In the genomic region with DNA sequence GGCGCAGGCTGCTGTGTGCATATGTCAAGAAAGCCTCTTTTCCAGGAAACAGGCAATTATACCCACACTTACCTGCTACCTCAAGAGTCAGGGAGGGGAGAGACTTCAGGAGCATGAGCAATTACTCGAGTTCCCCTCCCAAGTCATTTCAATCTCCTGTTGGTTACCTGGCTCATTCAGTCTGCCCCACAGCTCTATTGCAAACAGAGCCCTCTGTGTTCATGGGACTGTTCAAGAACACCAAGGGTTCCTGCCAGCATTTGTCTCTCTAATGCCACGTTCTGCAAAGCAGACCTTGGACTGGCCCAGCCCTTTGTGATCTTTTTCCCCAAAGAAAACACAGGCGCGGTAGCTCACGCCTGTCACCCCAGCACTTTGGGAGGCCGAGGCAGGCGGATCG, we compare ENCODE assay signal across 32 cellular contexts.
"Had no signal": no experiment of that assay in that cellular context is flagged by ENCODE, and none has a peak within 500 bp of the region (broad histone marks: within the 10 kb centered on the region; RNA-seq: fewer than 3 reads in every experiment).

No MANE protein-coding gene starts in this region.

- H2AFZ ChIP-seq: parathyroid adenoma had no signal

- ATAC-seq: naive thymus-derived CD8-positive, alpha-beta T cell; natural killer cell treated with Interleukin-12 subunit alpha and Interleukin-12 subunit beta and Interleukin-15 and Interleukin-18, amount 100 ng/mL, for 72 hours; psoas muscle; right cardiac atrium; sciatic nerve; stimulated activated memory B cell treated with anti-CD40 and anti-IgM and Interleukin-4, amounts not matched to agents 10 μg/mL and 1 μg/mL and 100 μg/mL, for 72 hours; stimulated activated naive CD8-positive, alpha-beta T cell treated with anti-CD3 and anti-CD28 coated beads, Interleukin-15, amount 100 ng/mL, for 72 hours; stimulated activated naive CD8-positive, alpha-beta T cell treated with anti-CD3 and anti-CD28 coated beads, Interleukin-15, Interleukin-2, amounts not matched to agents 100 U/mL and 50 U/mL, for 24 hours had no signal

- H3K36me3 ChIP-seq: ovary had no signal

- H3K9me3 ChIP-seq: psoas muscle, testis, transverse colon, vagina had no signal

- H3K4me3 ChIP-seq: ovary, psoas muscle, skin epidermis, smooth muscle cell, spleen, suprapubic skin, testis, tibial artery, transverse colon, vagina had no signal

- H3K27me3 ChIP-seq: ovary, spleen, suprapubic skin, testis, tibial artery, transverse colon, vagina had no signal

- H3K4me1 Mint-ChIP-seq: nephron progenitor cell; stimulated activated naive CD8-positive, alpha-beta T cell treated with anti-CD3 and anti-CD28 coated beads, Interleukin-15, amount 100 ng/mL, for 72 hours had no signal

- H3K27ac ChIP-seq: ovary, parathyroid adenoma, psoas muscle, skin epidermis, spleen, suprapubic skin, testis, tibial artery, transverse colon, vagina had no signal

- H3K4me3 Mint-ChIP-seq: naive thymus-derived CD8-positive, alpha-beta T cell; natural killer cell treated with Interleukin-12 subunit alpha and Interleukin-12 subunit beta and Interleukin-15 and Interleukin-18, amount 100 ng/mL, for 72 hours; nephron progenitor cell; neural crest cell; stimulated activated memory B cell treated with anti-CD40 and anti-IgM and Interleukin-4, amounts not matched to agents 10 μg/mL and 1 μg/mL and 100 μg/mL, for 72 hours; stimulated activated naive CD8-positive, alpha-beta T cell treated with anti-CD3 and anti-CD28 coated beads, Interleukin-15, amount 100 ng/mL, for 72 hours; type B pancreatic cell had no signal

- H3K4me1 ChIP-seq: parathyroid adenoma, psoas muscle, spleen, suprapubic skin, testis, tibial artery, transverse colon, vagina had no signal

- H3K9ac ChIP-seq: parathyroid adenoma had no signal

- H3K4me2 ChIP-seq: smooth muscle cell had no signal

- FAIRE-seq: urothelium cell line had no signal

- H3K27me3 Mint-ChIP-seq: naive thymus-derived CD8-positive, alpha-beta T cell; natural killer cell treated with Interleukin-12 subunit alpha and Interleukin-12 subunit beta and Interleukin-15 and Interleukin-18, amount 100 ng/mL, for 72 hours; progenitor cell of endocrine pancreas; stimulated activated memory B cell treated with anti-CD40 and anti-IgM and Interleukin-4, amounts not matched to agents 10 μg/mL and 1 μg/mL and 100 μg/mL, for 72 hours; stimulated activated naive CD8-positive, alpha-beta T cell treated with anti-CD3 and anti-CD28 coated beads, Interleukin-15, amount 100 ng/mL, for 72 hours; type B pancreatic cell had no signal

- H3K79me2 ChIP-seq: parathyroid adenoma had no signal

- H3K27ac Mint-ChIP-seq: nephron progenitor cell, progenitor cell of endocrine pancreas, type B pancreatic cell had no signal

- DNase-seq: naive thymus-derived CD8-positive, alpha-beta T cell; nephron progenitor cell; occipital lobe; ovary; posterior cingulate gyrus; psoas muscle; right cardiac atrium; spleen; stimulated activated CD4-positive, alpha-beta T cell treated with anti-CD3 and anti-CD28 coated beads, Interleukin-12 subunit alpha, Interleukin-12 subunit beta, amount 100 ng/mL, for 4 hours; stimulated activated CD4-positive, alpha-beta T cell treated with anti-CD3 and anti-CD28 coated beads, Interleukin-1b, Interleukin-23, amount 100 ng/mL, for 48 hours; stimulated activated CD4-positive, alpha-beta T cell treated with anti-CD3 and anti-CD28 coated beads, Interleukin-4, amount 100 ng/mL, for 1 hour; stimulated activated CD4-positive, alpha-beta T cell treated with anti-CD3 and anti-CD28 coated beads, Interleukin-4, amount 100 ng/mL, for 4 hours; stimulated activated CD8-positive, alpha-beta memory T cell treated with anti-CD3 and anti-CD28 coated beads, Interleukin-4, amount 100 ng/mL, for 48 hours; stimulated activated naive CD4-positive, alpha-beta T cell; stimulated activated naive CD8-positive, alpha-beta T cell treated with anti-CD3 and anti-CD28 coated beads, Interleukin-15, amount 100 ng/mL, for 72 hours; stimulated activated naive CD8-positive, alpha-beta T cell treated with anti-CD3 and anti-CD28 coated beads, Interleukin-15, Interleukin-2, amounts not matched to agents 100 U/mL and 50 U/mL, for 24 hours; substantia nigra; testis; tibial artery; transverse colon had no signal
